Comparison of ENCODE assay signal across 18 cellular contexts in the genomic region with DNA sequence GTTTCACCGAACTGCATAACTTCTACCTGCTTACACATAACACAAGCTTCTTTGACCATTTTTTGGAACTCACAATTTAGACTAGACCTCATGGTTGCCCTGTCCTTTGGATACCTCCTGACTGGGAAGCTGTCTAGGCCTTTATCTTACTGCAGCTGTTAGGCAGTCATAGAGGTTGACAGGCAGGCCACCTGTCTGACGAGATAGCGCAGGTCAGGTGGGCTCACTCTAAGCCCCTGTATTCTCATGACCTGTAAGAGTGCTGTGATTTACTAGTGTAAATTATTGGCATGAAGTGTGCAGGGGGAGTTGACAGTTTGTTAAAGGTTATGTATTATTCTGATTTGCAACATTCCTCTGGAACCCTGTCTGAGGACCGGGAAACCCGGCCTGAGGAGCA. TPM values are rescaled to one million over a fixed set of nuclear protein-coding genes. Genes with fewer than 3 reads are reported as not detected.
DNase-seq lines count a peak whose midpoint lies in the region; ATAC-seq and TF ChIP-seq lines count a peak whose summit lies in the region.
"Had no signal": no experiment of that assay in that cellular context is flagged by ENCODE, and none has a peak within 500 bp of the region (broad histone marks: within the 10 kb centered on the region; RNA-seq: fewer than 3 reads in every experiment).

No MANE protein-coding gene starts in this region.

- no peak overlapping the region for H3K27ac Mint-ChIP-seq in activated CD8-positive, alpha-beta memory T cell treated with anti-CD3 and anti-CD28 coated beads, Interleukin-2, amount 10 ng/mL, durations not matched to agents 7 days and 5 days
- H3K27ac Mint-ChIP-seq in T-helper 17 cell (peak overlapping the region; percentile 43), endodermal cell (peak overlapping the region; percentile 50)
- H3K27ac Mint-ChIP-seq: CD14-positive monocyte; CD4-positive, alpha-beta memory T cell had no signal

- H3K27me3 Mint-ChIP-seq in activated CD8-positive, alpha-beta memory T cell treated with anti-CD3 and anti-CD28 coated beads, Interleukin-2, amount 10 ng/mL, durations not matched to agents 7 days and 5 days = no peaks in the 10 kb centered on the region
- H3K27me3 Mint-ChIP-seq in T-helper 17 cell (no peaks in the 10 kb centered on the region), endodermal cell (ENCODE audit: insufficient read depth) (no peaks in the 10 kb centered on the region)
- H3K27me3 Mint-ChIP-seq: CD4-positive, alpha-beta memory T cell had no signal

- WGBS in endodermal cell (ENCODE audit: insufficient coverage in 1 of 2, insufficient read length in 1 of 2), 2 experiments = 88 to 93% methylated on average over 3 to 5 of the region's 5 CpGs
- 81 to 92% (median 88%) methylated on average over 5 of the region's 5 CpGs for WGBS in psoas muscle, 3 donors

- H3K27me3 ChIP-seq in endodermal cell (ENCODE audit: control insufficient read depth, insufficient read depth, low read length, poor library complexity, severe bottlenecking) = no peaks in the 10 kb centered on the region
- no peaks in the 10 kb centered on the region for H3K27me3 ChIP-seq in psoas muscle (ENCODE audit: insufficient read depth in 3 of 3, low read length in 2 of 3)
- H3K27me3 ChIP-seq: BLaER1 had no signal

- H3K4me1 ChIP-seq in endodermal cell (ENCODE audit: control insufficient read depth, insufficient read depth, low read length) (peaks cover 14% of the 10 kb centered on the region), psoas muscle (peaks cover 22% of the 10 kb centered on the region)
- H3K4me1 ChIP-seq: BLaER1 had no signal

- H3K9me3 Mint-ChIP-seq in activated CD8-positive, alpha-beta memory T cell treated with anti-CD3 and anti-CD28 coated beads, Interleukin-2, amount 10 ng/mL, durations not matched to agents 7 days and 5 days (ENCODE audit: low read depth) = no peaks in the 10 kb centered on the region
- H3K9me3 Mint-ChIP-seq in endodermal cell = no peaks in the 10 kb centered on the region
- H3K9me3 Mint-ChIP-seq: CD14-positive monocyte; CD4-positive, alpha-beta memory T cell; H9 had no signal

- H3K4me3 ChIP-seq in endodermal cell (ENCODE audit: low read length) (no peak overlapping the region), psoas muscle (no peak overlapping the region)
- H3K4me3 ChIP-seq: BLaER1, GM23248 had no signal

- H3K36me3 ChIP-seq in endodermal cell (ENCODE audit: control insufficient read depth, insufficient read depth, low read length) (no peaks in the 10 kb centered on the region), psoas muscle (ENCODE audit: insufficient read depth in 1 of 2, low read depth in 1 of 2) (peaks cover 7 to 34% of the 10 kb centered on the region in 2 donors)
- H3K36me3 ChIP-seq: BLaER1 had no signal

- CTCF ChIA-PET in activated CD8-positive, alpha-beta memory T cell treated with anti-CD3 and anti-CD28 coated beads, Interleukin-2, amount 10 ng/mL, durations not matched to agents 7 days and 5 days (lab: Charles Lee) = interaction anchor here (1.0 to 2.4 kb wide), 2 partner anchors 11 to 85 kb away, joined by 3 to 10 read pairs; no protein-coding TSS in a partner anchor

- intact Hi-C loops in psoas muscle (cut with DNase I) (no loop called here), left ventricle myocardium superior (cut with micrococcal nuclease) (no loop called here)

- no peak overlapping the region for H3K4me3 Mint-ChIP-seq in activated CD8-positive, alpha-beta memory T cell treated with anti-CD3 and anti-CD28 coated beads, Interleukin-2, amount 10 ng/mL, durations not matched to agents 7 days and 5 days
- H3K4me3 Mint-ChIP-seq in T-helper 17 cell (no peak overlapping the region), endodermal cell (no peak overlapping the region)
- H3K4me3 Mint-ChIP-seq: CD14-positive monocyte; CD4-positive, alpha-beta memory T cell; H9 had no signal

- no peak for TF ChIP-seq CTCF in endodermal cell (conservative IDR thresholded peaks at IDR 0.05)
- no peak for TF ChIP-seq CTCF in psoas muscle (IDR thresholded peaks at IDR 0.05)

- no peak for ATAC-seq in activated CD8-positive, alpha-beta memory T cell treated with anti-CD3 and anti-CD28 coated beads, Interleukin-2, amount 10 ng/mL, durations not matched to agents 7 days and 5 days
- ATAC-seq in T-helper 17 cell (no peak), psoas muscle (no peak), GM21737 (IDR thresholded peaks at IDR 0.05; ENCODE audit: unreplicated experiment) (no peak), left ventricle myocardium superior (no peak)
- ATAC-seq: HepG2 had no signal

- H3K9me3 ChIP-seq in T-helper 17 cell (ENCODE audit: control insufficient read depth, low read length, poor library complexity, severe bottlenecking) (no peaks in the 10 kb centered on the region), endodermal cell (ENCODE audit: control insufficient read depth, low read length) (no peaks in the 10 kb centered on the region), psoas muscle (no peaks in the 10 kb centered on the region)
- H3K9me3 ChIP-seq: BLaER1 had no signal

- peak overlapping the region; percentile 28 for H3K9ac ChIP-seq in endodermal cell (ENCODE audit: extremely low read depth, low read length, poor library complexity, severe bottlenecking)
- H3K9ac ChIP-seq: BLaER1, GM23248 had no signal

- no peaks in the 10 kb centered on the region for H3K36me3 Mint-ChIP-seq in activated CD8-positive, alpha-beta memory T cell treated with anti-CD3 and anti-CD28 coated beads, Interleukin-2, amount 10 ng/mL, durations not matched to agents 7 days and 5 days
- peaks cover 5% of the 10 kb centered on the region for H3K36me3 Mint-ChIP-seq in T-helper 17 cell (ENCODE audit: low read depth)
- no peaks in the 10 kb centered on the region for H3K36me3 Mint-ChIP-seq in endodermal cell (ENCODE audit: low read depth)
- H3K36me3 Mint-ChIP-seq: CD4-positive, alpha-beta memory T cell had no signal

- H3K4me1 Mint-ChIP-seq in activated CD8-positive, alpha-beta memory T cell treated with anti-CD3 and anti-CD28 coated beads, Interleukin-2, amount 10 ng/mL, durations not matched to agents 7 days and 5 days = no peaks in the 10 kb centered on the region
- peaks cover 5% of the 10 kb centered on the region for H3K4me1 Mint-ChIP-seq in T-helper 17 cell
- peaks cover 14% of the 10 kb centered on the region for H3K4me1 Mint-ChIP-seq in endodermal cell
- H3K4me1 Mint-ChIP-seq: CD14-positive monocyte; CD4-positive, alpha-beta memory T cell had no signal

- H3K27ac ChIP-seq in endodermal cell (ENCODE audit: low read depth, low read length) = no peak overlapping the region
- peak overlapping the region; percentile 6 for H3K27ac ChIP-seq in psoas muscle
- H3K27ac ChIP-seq: BLaER1, GM23248 had no signal

- peak; percentile 33 for DNase-seq in activated CD8-positive, alpha-beta memory T cell treated with anti-CD3 and anti-CD28 coated beads, Interleukin-2, amount 10 ng/mL, durations not matched to agents 7 days and 5 days
- no peak for DNase-seq in activated CD8-positive, alpha-beta memory T cell treated with anti-CD3 and anti-CD28 coated beads, Interleukin-2, amount 50 U/mL, for 48 hours
- no peak for DNase-seq in T-helper 17 cell
- no peak for DNase-seq in endodermal cell
- DNase-seq in psoas muscle = no peak
- no peak for DNase-seq in activated gamma-delta T cell treated with Interleukin-2 at 50 U/mL for 16 hours
- DNase-seq in left ventricle myocardium superior = no peak
- DNase-seq: 8988T; Calu3; CD4-positive, alpha-beta memory T cell; DMS79 treated with DMSO at 0.1 percent for 48 hours; GF-D8; GM23248; H9 had no signal

RNA-seq across cellular contexts. Expression of gene SLC22A4, which starts 29.0 kb away (rescaled TPM):
- under 1 TPM; 0.32 to 0.75 TPM for total RNA-seq in activated CD8-positive, alpha-beta memory T cell treated with anti-CD3 and anti-CD28 coated beads, Interleukin-2, amount 10 ng/mL, durations not matched to agents 7 days and 5 days
- total RNA-seq in T-helper 17 cell (under 1 TPM in 1 of 2 donors, not detected in 1; 0.70 TPM), endodermal cell (under 1 TPM in 1 of 2 donors, not detected in 1; 0.68 TPM), psoas muscle (10 to 100 TPM in 1 of 4 donors, 1 to 10 TPM in 3; 1.9 to 14.0 (median 2.7) TPM), left ventricle myocardium superior (1.6 TPM)
- polyA plus RNA-seq in endodermal cell (2013, experiment 1 of 2) = 0.18 TPM
- 0.12 TPM for polyA plus RNA-seq in endodermal cell (2013, experiment 2 of 2)
- polyA plus RNA-seq in psoas muscle = 10 to 100 TPM in 1 of 3 donors, 1 to 10 TPM in 2; 1.1 to 17.5 (median 5.6) TPM
- polyA plus RNA-seq: CD4-positive, alpha-beta memory T cell had no signal

RNA-seq across cellular contexts. Expression of gene SLC22A5, which starts 46.3 kb away (rescaled TPM):
- total RNA-seq in activated CD8-positive, alpha-beta memory T cell treated with anti-CD3 and anti-CD28 coated beads, Interleukin-2, amount 10 ng/mL, durations not matched to agents 7 days and 5 days = 1 to 10 TPM; 3.9 to 4.5 TPM
- total RNA-seq in T-helper 17 cell (1 to 10 TPM; 3.4 to 3.7 TPM), endodermal cell (1 to 10 TPM; 4.9 to 8.2 TPM), psoas muscle (100 to 1,000 TPM in 1 of 4 donors, 10 to 100 TPM in 3; 26.6 to 145 (median 74.7) TPM), left ventricle myocardium superior (26.6 TPM)
- 2.2 TPM for polyA plus RNA-seq in endodermal cell (2013, experiment 1 of 2)
- polyA plus RNA-seq in endodermal cell (2013, experiment 2 of 2) = 2.2 TPM
- polyA plus RNA-seq in psoas muscle = 10 to 100 TPM; 37.7 to 93.7 (median 60.6) TPM
